ENCODE assay signal across 1 cellular context in genomic region chr11:2534131-2534956, GRCh38.
TF ChIP-seq lines count a peak whose summit lies in the region.

No MANE protein-coding gene starts in this region.

TF ChIP-seq in HepG2, 621 proteins besides CTCF, POLR2A, EP300 and RAD21 (continued from another document):
- TF ChIP-seq MTERF4 (CRISPR knock-in tag; IDR thresholded peaks at IDR 0.05), result no peak
